Comparison of ENCODE assay signal across 17 cellular contexts in the genomic region with DNA sequence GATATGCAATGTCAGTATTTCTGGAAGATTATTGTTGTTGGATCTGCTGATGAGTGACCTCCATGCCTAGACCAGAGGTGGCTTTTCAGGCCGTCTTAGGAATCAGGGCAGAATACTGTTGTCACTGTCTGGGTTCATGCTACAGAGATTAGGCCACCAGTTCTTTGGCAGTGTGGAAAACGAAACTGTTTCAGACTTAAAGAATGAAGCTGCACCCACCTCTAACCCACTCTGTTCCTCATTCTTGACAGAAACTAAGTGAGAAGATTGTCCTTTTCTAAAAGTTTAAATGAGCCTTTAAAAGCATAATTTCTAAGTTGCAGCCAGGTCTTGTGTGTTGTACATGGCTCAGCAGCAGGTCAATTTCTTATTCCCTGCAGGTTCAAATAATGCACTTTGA.
DNase-seq lines count a peak whose midpoint lies in the region; ATAC-seq and TF ChIP-seq lines count a peak whose summit lies in the region.
"Had no signal": no experiment of that assay in that cellular context is flagged by ENCODE, and none has a peak within 500 bp of the region (broad histone marks: within the 10 kb centered on the region; RNA-seq: fewer than 3 reads in every experiment).

No MANE protein-coding gene starts in this region.

- H3K4me1 ChIP-seq in Peyer's patch = peaks cover 0 to 5% (median 0%) of the 10 kb centered on the region in 4 donors
- H3K4me1 ChIP-seq: vagina had no signal

- no peaks in the 10 kb centered on the region for H3K9me3 ChIP-seq in Peyer's patch
- H3K9me3 ChIP-seq: vagina had no signal

- no peak overlapping the region for H3K27ac Mint-ChIP-seq in activated naive CD8-positive, alpha-beta T cell treated with anti-CD3 and anti-CD28 coated beads, Interleukin-2, amount 50 U/mL, for 24 hours
- H3K27ac Mint-ChIP-seq: HFFc6 had no signal

- H3K27ac ChIP-seq in Peyer's patch (no peak overlapping the region), brain microvascular endothelial cell (no peak overlapping the region)
- H3K27ac ChIP-seq: skin epidermis, vagina, VCaP had no signal

- no peak overlapping the region for H3K4me3 ChIP-seq in Peyer's patch
- no peak overlapping the region for H3K4me3 ChIP-seq in brain microvascular endothelial cell (ENCODE audit: low read depth, low read length)
- H3K4me3 ChIP-seq: K562, skin epidermis, vagina had no signal

- TF ChIP-seq POLR2A in Peyer's patch (IDR thresholded peaks at IDR 0.05) = no peak

- no peak for TF ChIP-seq CTCF in Peyer's patch (IDR thresholded peaks at IDR 0.05)
- TF ChIP-seq CTCF in brain microvascular endothelial cell (IDR thresholded peaks at IDR 0.05; ENCODE audit: low read depth, low read length, missing control alignments) = no peak

- no peaks in the 10 kb centered on the region for H3K36me3 Mint-ChIP-seq in activated naive CD8-positive, alpha-beta T cell treated with anti-CD3 and anti-CD28 coated beads, Interleukin-2, amount 50 U/mL, for 24 hours (ENCODE audit: low read depth)

- H3K27me3 Mint-ChIP-seq in activated naive CD8-positive, alpha-beta T cell treated with anti-CD3 and anti-CD28 coated beads, Interleukin-2, amount 50 U/mL, for 24 hours = peaks cover 5% of the 10 kb centered on the region

- H3K4me3 Mint-ChIP-seq in activated naive CD8-positive, alpha-beta T cell treated with anti-CD3 and anti-CD28 coated beads, Interleukin-2, amount 50 U/mL, for 24 hours = no peak overlapping the region
- H3K4me3 Mint-ChIP-seq: HFFc6 had no signal

- H3K4me1 Mint-ChIP-seq in activated naive CD8-positive, alpha-beta T cell treated with anti-CD3 and anti-CD28 coated beads, Interleukin-2, amount 50 U/mL, for 24 hours = peaks cover 16% of the 10 kb centered on the region

- no peaks in the 10 kb centered on the region for H3K9me3 Mint-ChIP-seq in activated naive CD8-positive, alpha-beta T cell treated with anti-CD3 and anti-CD28 coated beads, Interleukin-2, amount 50 U/mL, for 24 hours
- H3K9me3 Mint-ChIP-seq: HFFc6 had no signal

- H3K27me3 ChIP-seq in Peyer's patch (no peaks in the 10 kb centered on the region), brain microvascular endothelial cell (replicated peaks) (no peaks in the 10 kb centered on the region)
- H3K27me3 ChIP-seq: vagina had no signal

- H3K36me3 ChIP-seq in Peyer's patch = no peaks in the 10 kb centered on the region
- no peaks in the 10 kb centered on the region for H3K36me3 ChIP-seq in brain microvascular endothelial cell (replicated peaks)
- H3K36me3 ChIP-seq: vagina had no signal

- DNase-seq in NOMO-1 treated with DMSO at 0.1 percent for 48 hours (lab: John Stamatoyannopoulos, UW; ENCODE audit: unreplicated experiment) (peak; percentile 80), Peyer's patch (no peak), brain microvascular endothelial cell (no peak)
- DNase-seq in activated naive CD8-positive, alpha-beta T cell treated with anti-CD3 and anti-CD28 coated beads, Interleukin-2, amount 50 U/mL, for 24 hours = no peak
- DNase-seq: amygdala; C1 segment of cervical spinal cord; effector CD4-positive, alpha-beta T cell; HFFc6; NCI-H2171 had no signal

- ATAC-seq in GM18517 (IDR thresholded peaks at IDR 0.05; ENCODE audit: unreplicated experiment) (peak; percentile 82), GM21381 (IDR thresholded peaks at IDR 0.05; ENCODE audit: unreplicated experiment) (peak; percentile 68), HG02973 (IDR thresholded peaks at IDR 0.05; ENCODE audit: unreplicated experiment) (peak; percentile 67), HG02840 (IDR thresholded peaks at IDR 0.05; ENCODE audit: low FRiP score, unreplicated experiment) (no peak)
- ATAC-seq in activated naive CD8-positive, alpha-beta T cell treated with anti-CD3 and anti-CD28 coated beads, Interleukin-2, amount 50 U/mL, for 24 hours = no peak
- ATAC-seq: K562 had no signal

- in situ Hi-C loops in brain microvascular endothelial cell (cut with HindIII; ENCODE audit: low pct_ligation_motif_present, low sequenced_read_pairs) = no loop called here

Comparison
In these comparisons a context has a peak if more than half of its experiments do, and no peak if none do; other contexts are left out.
1. ATAC-seq: peak in GM18517 (single experiment), GM21381 (single experiment) and HG02973 (single experiment); none in HG02840 (single experiment) and activated naive CD8-positive, alpha-beta T cell treated with anti-CD3 and anti-CD28 coated beads, Interleukin-2, amount 50 U/mL, for 24 hours (single experiment).